11 cellular contexts compared by ENCODE assay signal in genomic region chr1:234408757-234409156, GRCh38.
DNase-seq lines count a peak whose midpoint lies in the region; ATAC-seq lines count a peak whose summit lies in the region.
"Had no signal": no experiment of that assay in that cellular context is flagged by ENCODE, and none has a peak within 500 bp of the region (broad histone marks: within the 10 kb centered on the region; RNA-seq: fewer than 3 reads in every experiment).

No MANE protein-coding gene starts in this region.

- ATAC-seq in central memory CD8-positive, alpha-beta T cell (replicated peaks; ENCODE audit: extremely low read depth, poor library complexity, severe bottlenecking): peak; percentile 72
- no peak for ATAC-seq in GM21786 (IDR thresholded peaks at IDR 0.05; ENCODE audit: unreplicated experiment)

- H3K27me3 Mint-ChIP-seq in T-helper 1 cell treated with Interleukin-12 subunit alpha and Interleukin-12 subunit beta and Interleukin-4 antibody, amounts not matched to agents 30 μg/mL and 1 μg/mL, for 36 hours (ENCODE audit: low read depth): no peaks in the 10 kb centered on the region
- no peaks in the 10 kb centered on the region for H3K27me3 Mint-ChIP-seq in central memory CD8-positive, alpha-beta T cell

- peaks cover 27% of the 10 kb centered on the region for H3K36me3 Mint-ChIP-seq in T-helper 1 cell treated with Interleukin-12 subunit alpha and Interleukin-12 subunit beta and Interleukin-4 antibody, amounts not matched to agents 30 μg/mL and 1 μg/mL, for 36 hours (ENCODE audit: low read depth)
- H3K36me3 Mint-ChIP-seq in central memory CD8-positive, alpha-beta T cell (ENCODE audit: insufficient read depth): peaks cover 11% of the 10 kb centered on the region

- H3K4me3 Mint-ChIP-seq in T-helper 1 cell treated with Interleukin-12 subunit alpha and Interleukin-12 subunit beta and Interleukin-4 antibody, amounts not matched to agents 30 μg/mL and 1 μg/mL, for 36 hours: peak overlapping the region; percentile 74
- H3K4me3 Mint-ChIP-seq in central memory CD8-positive, alpha-beta T cell: no peak overlapping the region

- no peaks in the 10 kb centered on the region for H3K9me3 Mint-ChIP-seq in T-helper 1 cell treated with Interleukin-12 subunit alpha and Interleukin-12 subunit beta and Interleukin-4 antibody, amounts not matched to agents 30 μg/mL and 1 μg/mL, for 36 hours
- H3K9me3 Mint-ChIP-seq in central memory CD8-positive, alpha-beta T cell: no peaks in the 10 kb centered on the region

- DNase-seq in activated T-cell treated with anti-CD3 and anti-CD28 coated beads for 1 hour (ENCODE audit: low read depth) (peak; percentile 30), NCI-H2029 treated with DMSO at 0.1 percent for 48 hours (lab: John Stamatoyannopoulos, UW) (no peak), NCI-H345 treated with DMSO at 0.1 percent for 48 hours (lab: John Stamatoyannopoulos, UW; ENCODE audit: unreplicated experiment) (no peak), GM03348 (ENCODE audit: low spot score) (no peak)
- DNase-seq in central memory CD8-positive, alpha-beta T cell (ENCODE audit: low spot score in 2 of 2): no peak
- peak; percentile 51 to 83 for DNase-seq in stimulated activated CD4-positive, alpha-beta T cell treated with anti-CD3 and anti-CD28 coated beads, Interleukin-4, amount 100 ng/mL, for 4 hours
- DNase-seq: kidney glomerular epithelial cell, sigmoid colon, stomach had no signal

- peaks cover 27% of the 10 kb centered on the region for H3K4me1 Mint-ChIP-seq in T-helper 1 cell treated with Interleukin-12 subunit alpha and Interleukin-12 subunit beta and Interleukin-4 antibody, amounts not matched to agents 30 μg/mL and 1 μg/mL, for 36 hours (ENCODE audit: low read depth)
- no peaks in the 10 kb centered on the region for H3K4me1 Mint-ChIP-seq in central memory CD8-positive, alpha-beta T cell

- peak overlapping the region; percentile 90 for H3K27ac Mint-ChIP-seq in T-helper 1 cell treated with Interleukin-12 subunit alpha and Interleukin-12 subunit beta and Interleukin-4 antibody, amounts not matched to agents 30 μg/mL and 1 μg/mL, for 36 hours
- peak overlapping the region; percentile 35 for H3K27ac Mint-ChIP-seq in central memory CD8-positive, alpha-beta T cell (ENCODE audit: low read depth)

Comparison
In these comparisons a context has a peak if more than half of its experiments do, and no peak if none do; other contexts are left out.
1. DNase-seq: peak in activated T-cell treated with anti-CD3 and anti-CD28 coated beads for 1 hour (single experiment) and stimulated activated CD4-positive, alpha-beta T cell treated with anti-CD3 and anti-CD28 coated beads, Interleukin-4, amount 100 ng/mL, for 4 hours (2 of 2); none in central memory CD8-positive, alpha-beta T cell (0 of 2), NCI-H2029 treated with DMSO at 0.1 percent for 48 hours (single experiment), NCI-H345 treated with DMSO at 0.1 percent for 48 hours (single experiment) and GM03348 (single experiment).